Comparison of ENCODE assay signal across 15 cellular contexts in the genomic region with DNA sequence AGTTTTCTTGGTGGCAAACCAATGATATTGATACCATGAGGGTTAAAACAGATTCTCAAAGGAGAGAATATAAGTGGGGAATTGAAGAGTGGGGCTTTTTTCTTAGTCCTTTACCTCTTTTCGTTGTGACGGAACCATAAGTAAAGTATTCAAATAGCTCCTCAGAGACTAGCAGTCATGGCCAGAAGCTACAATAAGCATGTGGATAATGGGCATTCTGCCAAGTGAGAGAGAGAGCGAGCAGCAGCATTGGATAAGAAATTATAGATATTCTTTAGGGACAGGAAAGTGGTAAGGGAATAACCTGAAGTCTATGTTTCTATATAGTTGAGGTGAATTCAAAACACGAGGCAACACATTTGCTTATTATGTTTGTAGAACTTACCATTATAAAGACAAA.
A peak's percentile ranks its signal among the peaks of the same experiment; 100 is the strongest.
DNase-seq lines count a peak whose midpoint lies in the region; TF ChIP-seq lines count a peak whose summit lies in the region.
"Had no signal": no experiment of that assay in that cellular context is flagged by ENCODE, and none has a peak within 500 bp of the region (broad histone marks: within the 10 kb centered on the region; RNA-seq: fewer than 3 reads in every experiment).

No MANE protein-coding gene starts in this region.

- H3K27ac Mint-ChIP-seq in activated CD4-positive, alpha-beta T cell treated with anti-CD3 and anti-CD28 coated beads, Interleukin-2, amount 10 ng/mL, durations not matched to agents 7 days and 5 days: no peak overlapping the region
- H3K27ac Mint-ChIP-seq: CD4-positive, alpha-beta T cell; HFFc6; naive thymus-derived CD4-positive, alpha-beta T cell had no signal

- H3K36me3 ChIP-seq in HUES48 (ENCODE audit: control insufficient read depth, insufficient read depth, low read length) (no peaks in the 10 kb centered on the region), fibroblast of lung (ENCODE audit: control insufficient read depth, insufficient read depth, low read length) (no peaks in the 10 kb centered on the region), esophagus muscularis mucosa (no peaks in the 10 kb centered on the region)
- H3K36me3 ChIP-seq: ascending aorta, upper lobe of left lung had no signal

- H3K9me3 Mint-ChIP-seq in activated CD4-positive, alpha-beta T cell treated with anti-CD3 and anti-CD28 coated beads, Interleukin-2, amount 10 ng/mL, durations not matched to agents 7 days and 5 days: no peaks in the 10 kb centered on the region
- H3K9me3 Mint-ChIP-seq: CD4-positive, alpha-beta T cell; HFFc6 had no signal

- H3K27ac ChIP-seq in HUES48 (ENCODE audit: low read depth, low read length) (peak overlapping the region; percentile 34), fibroblast of lung (ENCODE audit: insufficient read depth, low read length) (no peak overlapping the region), esophagus muscularis mucosa (replicated peaks in 1 of 4) (no peak overlapping the region)
- H3K27ac ChIP-seq: ascending aorta, RWPE1, skin epidermis, upper lobe of left lung had no signal

- intact Hi-C loops in esophagus muscularis mucosa (cut with DNase I): loop anchor here (2.0 kb wide), 1 partner anchor 241 kb away; no protein-coding TSS in a partner anchor

- no peak overlapping the region for H3K9ac ChIP-seq in HUES48 (ENCODE audit: low read depth, low read length)
- H3K9ac ChIP-seq in fibroblast of lung (ENCODE audit: insufficient read depth, low read length): no peak overlapping the region

- no peaks in the 10 kb centered on the region for H3K79me2 ChIP-seq in fibroblast of lung (ENCODE audit: control insufficient read depth, insufficient read depth, low read length)

- no peaks in the 10 kb centered on the region for H4K20me1 ChIP-seq in fibroblast of lung (ENCODE audit: control insufficient read depth, extremely low read depth, insufficient read depth, low read length)

- TF ChIP-seq POLR2A in esophagus muscularis mucosa (IDR thresholded peaks at IDR 0.05; ENCODE audit: low read depth): no peak

- TF ChIP-seq EP300 in esophagus muscularis mucosa (IDR thresholded peaks at IDR 0.05): no peak

- no peak overlapping the region for H2AFZ ChIP-seq in fibroblast of lung (ENCODE audit: low read length)

- peak overlapping the region; percentile 9; the same call in 1 of the 2 replicates for H3K4me3 ChIP-seq in HUES48 (ENCODE audit: low read depth, low read length)
- H3K4me3 ChIP-seq in fibroblast of lung (replicated peaks in 1 of 4; ENCODE audit: control extremely low read depth in 1 of 4, insufficient read depth in 1 of 4, low read depth in 3 of 4, low read length in 4 of 4): no peak overlapping the region
- no peak overlapping the region for H3K4me3 ChIP-seq in esophagus muscularis mucosa
- H3K4me3 ChIP-seq: ascending aorta, skin epidermis, upper lobe of left lung had no signal

- 37% methylated on average over 4 of the region's 4 CpGs for WGBS in esophagus muscularis mucosa

- peak; percentile 13 for DNase-seq in Ammon's horn (ENCODE audit: low spot score)
- DNase-seq in NCI-H446 (lab: John Stamatoyannopoulos, UW): peak; percentile 28 to 66
- peak; percentile 14 to 44 for DNase-seq in fibroblast of lung (ENCODE audit: low read depth in 2 of 2)
- no peak for DNase-seq in esophagus muscularis mucosa (ENCODE audit: extremely low spot score)
- DNase-seq in stimulated activated CD8-positive, alpha-beta memory T cell treated with anti-CD3 and anti-CD28 coated beads, Interleukin-4, amount 100 ng/mL, for 48 hours: no peak
- no peak for DNase-seq in RKO (ENCODE audit: low spot score)
- DNase-seq in activated CD4-positive, alpha-beta T cell treated with anti-CD3 and anti-CD28 coated beads, Interleukin-2, amount 10 ng/mL, durations not matched to agents 7 days and 5 days: no peak
- DNase-seq: CD4-positive, alpha-beta T cell; HFFc6; naive thymus-derived CD4-positive, alpha-beta T cell; upper lobe of left lung had no signal

- POLR2A ChIA-PET in activated CD4-positive, alpha-beta T cell treated with anti-CD3 and anti-CD28 coated beads, Interleukin-2, amount 10 ng/mL, durations not matched to agents 7 days and 5 days (lab: Charles Lee): no interaction called here

- no peaks in the 10 kb centered on the region for H3K27me3 Mint-ChIP-seq in activated CD4-positive, alpha-beta T cell treated with anti-CD3 and anti-CD28 coated beads, Interleukin-2, amount 10 ng/mL, durations not matched to agents 7 days and 5 days
- H3K27me3 Mint-ChIP-seq: CD4-positive, alpha-beta T cell; naive thymus-derived CD4-positive, alpha-beta T cell had no signal

- no peak overlapping the region for H3K4me2 ChIP-seq in fibroblast of lung (ENCODE audit: extremely low read depth, insufficient read depth, low read length)

- H3K27me3 ChIP-seq in HUES48 (ENCODE audit: control insufficient read depth, insufficient read depth, low read length) (no peaks in the 10 kb centered on the region), fibroblast of lung (ENCODE audit: control insufficient read depth, insufficient read depth, low read length) (no peaks in the 10 kb centered on the region), esophagus muscularis mucosa (no peaks in the 10 kb centered on the region)
- H3K27me3 ChIP-seq: ascending aorta, upper lobe of left lung had no signal

- H3K36me3 Mint-ChIP-seq in activated CD4-positive, alpha-beta T cell treated with anti-CD3 and anti-CD28 coated beads, Interleukin-2, amount 10 ng/mL, durations not matched to agents 7 days and 5 days (ENCODE audit: low read depth): no peaks in the 10 kb centered on the region
- H3K36me3 Mint-ChIP-seq: naive thymus-derived CD4-positive, alpha-beta T cell had no signal

- no peaks in the 10 kb centered on the region for H3K4me1 Mint-ChIP-seq in activated CD4-positive, alpha-beta T cell treated with anti-CD3 and anti-CD28 coated beads, Interleukin-2, amount 10 ng/mL, durations not matched to agents 7 days and 5 days
- H3K4me1 Mint-ChIP-seq: naive thymus-derived CD4-positive, alpha-beta T cell had no signal

- H3K4me3 Mint-ChIP-seq in activated CD4-positive, alpha-beta T cell treated with anti-CD3 and anti-CD28 coated beads, Interleukin-2, amount 10 ng/mL, durations not matched to agents 7 days and 5 days: no peak overlapping the region
- H3K4me3 Mint-ChIP-seq: CD4-positive, alpha-beta T cell; HFFc6; naive thymus-derived CD4-positive, alpha-beta T cell had no signal

- TF ChIP-seq CTCF in fibroblast of lung (conservative IDR thresholded peaks at IDR 0.05 in 1 of 2, IDR thresholded peaks at IDR 0.05 in 1 of 2; ENCODE audit: low read depth in 1 of 2, low read length in 2 of 2) (no peak), esophagus muscularis mucosa (IDR thresholded peaks at IDR 0.05) (no peak)

- H3K4me1 ChIP-seq in HUES48 (ENCODE audit: control insufficient read depth, insufficient read depth, low read length): peaks cover 64% of the 10 kb centered on the region
- H3K4me1 ChIP-seq in fibroblast of lung (ENCODE audit: control insufficient read depth, extremely low read depth, insufficient read depth, low read length): no peaks in the 10 kb centered on the region
- peaks cover 0 to 6% (median 0%) of the 10 kb centered on the region in 4 donors for H3K4me1 ChIP-seq in esophagus muscularis mucosa
- H3K4me1 ChIP-seq: ascending aorta, upper lobe of left lung had no signal

- CTCF ChIA-PET in activated CD4-positive, alpha-beta T cell treated with anti-CD3 and anti-CD28 coated beads, Interleukin-2, amount 10 ng/mL, durations not matched to agents 7 days and 5 days (lab: Charles Lee): no interaction called here

- H3K9me3 ChIP-seq in HUES48 (ENCODE audit: control insufficient read depth, insufficient read depth, low read length): no peaks in the 10 kb centered on the region
- no peaks in the 10 kb centered on the region for H3K9me3 ChIP-seq in fibroblast of lung (ENCODE audit: control insufficient read depth, insufficient read depth, low read depth, low read length)
- no peaks in the 10 kb centered on the region for H3K9me3 ChIP-seq in esophagus muscularis mucosa
- H3K9me3 ChIP-seq: ascending aorta, upper lobe of left lung had no signal

Comparison
In these comparisons a context has a peak if more than half of its experiments do, and no peak if none do; other contexts are left out.
1. DNase-seq: peak in Ammon's horn (single experiment), NCI-H446 (2 of 2) and fibroblast of lung (2 of 2); none in esophagus muscularis mucosa (single experiment), stimulated activated CD8-positive, alpha-beta memory T cell treated with anti-CD3 and anti-CD28 coated beads, Interleukin-4, amount 100 ng/mL, for 48 hours (single experiment), RKO (single experiment) and activated CD4-positive, alpha-beta T cell treated with anti-CD3 and anti-CD28 coated beads, Interleukin-2, amount 10 ng/mL, durations not matched to agents 7 days and 5 days (single experiment).